ENCODE assay signal across 1 cellular context in genomic region chr9:137302176-137303030, GRCh38.
TF ChIP-seq lines count a peak whose summit lies in the region.

TSS of gene NRARP (minus strand) at chr9:137302271. CDS start at chr9:137301928, 343 bp downstream.

TF ChIP-seq in IMR-90, 13 proteins besides CTCF, POLR2A, EP300 and RAD21 (continued from another document):
- no peak for TF ChIP-seq ELK1 (IDR thresholded peaks at IDR 0.05; ENCODE audit: borderline replicate concordance, low read depth, low read length)
- no peak; the same call in 1 of the 2 replicates for TF ChIP-seq MXI1 (IDR thresholded peaks at IDR 0.05; ENCODE audit: borderline replicate concordance, low read depth, low read length)
- no peak for TF ChIP-seq RCOR1 (IDR thresholded peaks at IDR 0.05; ENCODE audit: insufficient replicate concordance, low read length)
- TF ChIP-seq SMC3 (IDR thresholded peaks at IDR 0.05; ENCODE audit: low read depth, low read length), result 0 out of 2 replicates have a peak, but pooled peaks have one; percentile 18
- peak; percentile 56; the same call in 1 of the 2 replicates for TF ChIP-seq MAZ (IDR thresholded peaks at IDR 0.05; ENCODE audit: borderline replicate concordance, low read depth, low read length)
- TF ChIP-seq MAFK (IDR thresholded peaks at IDR 0.05; ENCODE audit: low read depth, low read length), result no peak
- TF ChIP-seq, protein P1, sequence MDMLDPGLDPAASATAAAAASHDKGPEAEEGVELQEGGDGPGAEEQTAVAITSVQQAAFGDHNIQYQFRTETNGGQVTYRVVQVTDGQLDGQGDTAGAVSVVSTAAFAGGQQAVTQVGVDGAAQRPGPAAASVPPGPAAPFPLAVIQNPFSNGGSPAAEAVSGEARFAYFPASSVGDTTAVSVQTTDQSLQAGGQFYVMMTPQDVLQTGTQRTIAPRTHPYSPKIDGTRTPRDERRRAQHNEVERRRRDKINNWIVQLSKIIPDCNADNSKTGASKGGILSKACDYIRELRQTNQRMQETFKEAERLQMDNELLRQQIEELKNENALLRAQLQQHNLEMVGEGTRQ (IDR thresholded peaks at IDR 0.05; ENCODE audit: low read depth, low read length), result peak; percentile 25; the same call in 1 of the 2 replicates
TF ChIP-seq in IMR-90: peak in this region for 4.
